1 cellular context compared by ENCODE assay signal in genomic region chr10:44258460-44259089, GRCh38.
TF ChIP-seq lines count a peak whose summit lies in the region.

No MANE protein-coding gene starts in this region.

TF ChIP-seq in HepG2, 621 proteins besides CTCF, POLR2A, EP300 and RAD21 (continued from another document):
- no peak for TF ChIP-seq HOMEZ (CRISPR knock-in tag; IDR thresholded peaks at IDR 0.05; ENCODE audit: low read depth)
- TF ChIP-seq ZNF362 (CRISPR knock-in tag; IDR thresholded peaks at IDR 0.05; ENCODE audit: borderline replicate concordance), result no peak
- peak; percentile 94; the same call in 1 of the 2 replicates for TF ChIP-seq ZNF264 (CRISPR knock-in tag; IDR thresholded peaks at IDR 0.05)
- TF ChIP-seq TIGD3 (CRISPR knock-in tag; IDR thresholded peaks at IDR 0.05; ENCODE audit: borderline replicate concordance), result 0 out of 2 replicates have a peak, but pooled peaks have one; percentile 41
- 0 out of 2 replicates have a peak, but pooled peaks have one; percentile 67 for TF ChIP-seq ZNF251 (CRISPR knock-in tag; IDR thresholded peaks at IDR 0.05)
- TF ChIP-seq SNRNP70 (IDR thresholded peaks at IDR 0.05; ENCODE audit: low read depth, low read length), result no peak
- TF ChIP-seq FOXO1 (CRISPR knock-in tag; IDR thresholded peaks at IDR 0.05), result no peak
- 0 out of 2 replicates have a peak, but pooled peaks have one; percentile 18 for TF ChIP-seq SNAPC4 (CRISPR knock-in tag; IDR thresholded peaks at IDR 0.05)
- 0 out of 2 replicates have a peak, but pooled peaks have one; percentile 6 for TF ChIP-seq ARID2 (CRISPR knock-in tag; IDR thresholded peaks at IDR 0.05; ENCODE audit: borderline replicate concordance)
- no peak for TF ChIP-seq PCBP1 (IDR thresholded peaks at IDR 0.05; ENCODE audit: borderline replicate concordance, low read depth, low read length)
- TF ChIP-seq ATF5 (CRISPR knock-in tag; IDR thresholded peaks at IDR 0.05; ENCODE audit: low read depth), result 0 out of 2 replicates have a peak, but pooled peaks have one; percentile 44
- TF ChIP-seq ZNF44 (CRISPR knock-in tag; IDR thresholded peaks at IDR 0.05), result peak; percentile 9; the same call in 1 of the 2 replicates
